Comparison of ENCODE assay signal across 29 cellular contexts in the genomic region with DNA sequence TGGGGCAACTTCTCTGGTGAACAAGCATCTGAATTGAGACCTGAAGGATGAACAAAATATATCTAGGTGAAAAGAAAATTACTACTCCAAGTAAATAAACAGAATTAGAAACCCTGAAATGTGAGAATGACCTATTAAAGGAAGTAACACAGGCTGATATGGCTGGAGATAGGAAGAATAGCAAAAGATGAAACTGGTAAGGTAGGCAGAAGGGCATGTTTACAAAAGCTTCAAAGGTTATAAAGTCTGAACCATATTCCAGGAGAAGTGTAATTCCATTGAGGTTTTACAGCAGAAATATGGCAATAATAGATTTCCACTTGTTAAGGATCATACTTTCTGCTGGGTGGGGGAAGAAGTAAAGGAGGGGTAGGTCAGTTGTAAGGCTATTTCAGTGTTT.
DNase-seq lines count a peak whose midpoint lies in the region; ATAC-seq and TF ChIP-seq lines count a peak whose summit lies in the region.
"Had no signal": no experiment of that assay in that cellular context is flagged by ENCODE, and none has a peak within 500 bp of the region (broad histone marks: within the 10 kb centered on the region; RNA-seq: fewer than 3 reads in every experiment).

No MANE protein-coding gene starts in this region.

- H3K4me1 ChIP-seq in mucosa of descending colon (ENCODE audit: low read depth): peaks cover 7% of the 10 kb centered on the region
- H3K4me1 ChIP-seq in SJCRH30: no peaks in the 10 kb centered on the region
- H3K4me1 ChIP-seq: A549; BE2C; BLaER1; BLaER1 treated with 17β-estradiol and CSF1 and Interleukin-3, amounts not matched to agents 10 nM and 100 nM; Caco-2 had no signal

- no peaks in the 10 kb centered on the region for H3K36me3 ChIP-seq in mucosa of descending colon (ENCODE audit: low read depth)
- H3K36me3 ChIP-seq in SJCRH30: no peaks in the 10 kb centered on the region
- H3K36me3 ChIP-seq: BE2C; BLaER1; BLaER1 treated with 17β-estradiol and CSF1 and Interleukin-3, amounts not matched to agents 10 nM and 100 nM had no signal

- ATAC-seq in left colon: peak; percentile 91
- peak; percentile 58 for ATAC-seq in mucosa of descending colon
- ATAC-seq: A549; CD8-positive, alpha-beta T cell had no signal

- intact Hi-C loops in left colon (cut with DNase I, micrococcal nuclease) (no loop called here), mucosa of descending colon (cut with DNase I, micrococcal nuclease) (no loop called here)

- H3K9me3 ChIP-seq in mucosa of descending colon (no peaks in the 10 kb centered on the region), SJCRH30 (replicated peaks) (no peaks in the 10 kb centered on the region)
- H3K9me3 ChIP-seq: A549; BE2C; BLaER1; BLaER1 treated with 17β-estradiol and CSF1 and Interleukin-3, amounts not matched to agents 10 nM and 100 nM; Caco-2 had no signal

- no peak overlapping the region for H3K27ac ChIP-seq in SJCRH30
- H3K27ac ChIP-seq: 22Rv1; A549; BLaER1; BLaER1 treated with 17β-estradiol and CSF1 and Interleukin-3, amounts not matched to agents 10 nM and 100 nM; C4-2B had no signal

- no peak overlapping the region for H3K4me3 ChIP-seq in mucosa of descending colon
- H3K4me3 ChIP-seq in SJCRH30: no peak overlapping the region
- H3K4me3 ChIP-seq: A549; BLaER1; BLaER1 treated with 17β-estradiol and CSF1 and Interleukin-3, amounts not matched to agents 10 nM and 100 nM had no signal

- no peak for TF ChIP-seq CTCF in mucosa of descending colon (IDR thresholded peaks at IDR 0.05)

- H3K27me3 ChIP-seq in SJCRH30: no peaks in the 10 kb centered on the region
- H3K27me3 ChIP-seq: BE2C; BLaER1; BLaER1 treated with 17β-estradiol and CSF1 and Interleukin-3, amounts not matched to agents 10 nM and 100 nM had no signal

- DNase-seq in left colon (no peak), mucosa of descending colon (no peak), SJCRH30 (no peak)
- no peak for DNase-seq in activated CD4-positive, alpha-beta T cell treated with anti-CD3 and anti-CD28 coated beads for 1 hour
- DNase-seq: 8988T; ACHN; AML-193; BE2C; C1 segment of cervical spinal cord; Caco-2; Calu3; CD4-positive, alpha-beta memory T cell; CD4-positive, alpha-beta T cell; CD4-positive, CD25-positive, alpha-beta regulatory T cell; CD8-positive, alpha-beta memory T cell; CD8-positive, alpha-beta T cell; COR-L47; DMS 273 treated with DMSO at 0.1 percent for 48 hours; DMS153; DMS53; DMS79; DMS79 treated with DMSO at 0.1 percent for 48 hours; DND-41; EL had no signal
